1 cellular context compared by ENCODE assay signal in genomic region chr4:177182728-177183127, GRCh38.
TF ChIP-seq lines count a peak whose summit lies in the region.

No MANE protein-coding gene starts in this region.

TF ChIP-seq in IMR-90, 13 proteins besides CTCF, POLR2A, EP300 and RAD21:
- TF ChIP-seq USF2 (IDR thresholded peaks at IDR 0.05; ENCODE audit: low read depth, low read length) (no peak), CEBPB (IDR thresholded peaks at IDR 0.05; ENCODE audit: low read depth, low read length) (no peak), MXI1 (IDR thresholded peaks at IDR 0.05; ENCODE audit: borderline replicate concordance, low read depth, low read length) (no peak), CHD1 (IDR thresholded peaks at IDR 0.05; ENCODE audit: low read depth, low read length) (no peak), MAFK (IDR thresholded peaks at IDR 0.05; ENCODE audit: low read depth, low read length) (no peak), ELK1 (IDR thresholded peaks at IDR 0.05; ENCODE audit: borderline replicate concordance, low read depth, low read length) (no peak), FOS (IDR thresholded peaks at IDR 0.05; ENCODE audit: low read depth, low read length) (no peak), NFE2L2 (IDR thresholded peaks at IDR 0.05; ENCODE audit: low read depth, low read length) (no peak), RCOR1 (IDR thresholded peaks at IDR 0.05; ENCODE audit: insufficient replicate concordance, low read length) (no peak), BHLHE40 (IDR thresholded peaks at IDR 0.05; ENCODE audit: low read depth, low read length) (no peak), MAZ (IDR thresholded peaks at IDR 0.05; ENCODE audit: borderline replicate concordance, low read depth, low read length) (no peak), RFX5 (IDR thresholded peaks at IDR 0.05; ENCODE audit: low read depth, low read length) (no peak), SMC3 (IDR thresholded peaks at IDR 0.05; ENCODE audit: low read depth, low read length) (no peak)
